In genomic region chr18:9102391-9103216, GRCh38 we compare ENCODE assay signal across 8 cellular contexts. TPM values are rescaled to one million over a fixed set of nuclear protein-coding genes. Genes with fewer than 3 reads are reported as not detected.
A peak's percentile ranks its signal among the peaks of the same experiment; 100 is the strongest.
DNase-seq lines count a peak whose midpoint lies in the region; ATAC-seq and TF ChIP-seq lines count a peak whose summit lies in the region.

NDUFV2 (plus strand) TSS chr18:9102699; CDS start chr18:9102744, 45 bp downstream.

- TF ChIP-seq CTCF in fibroblast of pulmonary artery (IDR thresholded peaks at IDR 0.05; ENCODE audit: low read length, missing control alignments) = no peak

- in situ Hi-C loops in HAP-1 (cut with MboI; ENCODE audit: low sequenced_read_pairs) = no loop called here

- no peaks in the 10 kb centered on the region for H3K9me3 ChIP-seq in ES-I3 (ENCODE audit: control insufficient read depth, insufficient read depth, low read length)
- H3K9me3 ChIP-seq in HAP-1 = no peaks in the 10 kb centered on the region
- H3K9me3 ChIP-seq in MG63 = no peaks in the 10 kb centered on the region

- peak within 1 kb of the TSS; percentile 95 to 98 for H3K27ac Mint-ChIP-seq in natural killer cell treated with Interleukin-12 subunit alpha and Interleukin-12 subunit beta and Interleukin-15 and Interleukin-18, amount 100 ng/mL, for 72 hours

- H3K36me3 ChIP-seq in ES-I3 (ENCODE audit: insufficient read depth, low read length) (no peaks in the 10 kb centered on the region), HAP-1 (replicated peaks) (0 out of 2 replicates have a peak, but pooled peaks cover 4% of the 10 kb centered on the region), MG63 (peaks cover 29% of the 10 kb centered on the region)

- H3K4me3 Mint-ChIP-seq in natural killer cell treated with Interleukin-12 subunit alpha and Interleukin-12 subunit beta and Interleukin-15 and Interleukin-18, amount 100 ng/mL, for 72 hours = peak within 1 kb of the TSS; percentile 90

- H3K4me1 ChIP-seq in ES-I3 (ENCODE audit: insufficient read depth, low read length) = peaks cover 30% of the 10 kb centered on the region
- peaks cover 58% of the 10 kb centered on the region for H3K4me1 ChIP-seq in HAP-1

- no peaks in the 10 kb centered on the region for H3K9me3 Mint-ChIP-seq in natural killer cell treated with Interleukin-12 subunit alpha and Interleukin-12 subunit beta and Interleukin-15 and Interleukin-18, amount 100 ng/mL, for 72 hours

- H3K27me3 Mint-ChIP-seq in natural killer cell treated with Interleukin-12 subunit alpha and Interleukin-12 subunit beta and Interleukin-15 and Interleukin-18, amount 100 ng/mL, for 72 hours = no peaks in the 10 kb centered on the region

- peak within 1 kb of the TSS; percentile 100 for H3K9ac ChIP-seq in ES-I3 (ENCODE audit: low read depth, low read length)

- H3K36me3 Mint-ChIP-seq in natural killer cell treated with Interleukin-12 subunit alpha and Interleukin-12 subunit beta and Interleukin-15 and Interleukin-18, amount 100 ng/mL, for 72 hours = peaks cover 40% of the 10 kb centered on the region

- peaks cover 58 to 61% of the 10 kb centered on the region in 2 donors for H3K4me1 Mint-ChIP-seq in natural killer cell treated with Interleukin-12 subunit alpha and Interleukin-12 subunit beta and Interleukin-15 and Interleukin-18, amount 100 ng/mL, for 72 hours (ENCODE audit: low read depth in 2 of 2)

- peak; percentile 97 to 98 for ATAC-seq in natural killer cell treated with Interleukin-12 subunit alpha and Interleukin-12 subunit beta and Interleukin-15 and Interleukin-18, amount 100 ng/mL, for 72 hours

- DNase-seq in HAP-1 (ENCODE audit: low spot score in 2 of 2) = peak; percentile 88 to 98
- peak; percentile 96 for DNase-seq in MG63
- peak; percentile 85 to 94 for DNase-seq in SHP77 (lab: John Stamatoyannopoulos, UW)
- DNase-seq in activated effector memory CD4-positive, alpha-beta T cell treated with Interleukin-2 at 50 U/mL for 16 hours = peak; percentile 98
- peak; percentile 95 for DNase-seq in fibroblast of pulmonary artery (ENCODE audit: low read depth)
- peak; percentile 100 for DNase-seq in natural killer cell treated with Interleukin-12 subunit alpha and Interleukin-12 subunit beta and Interleukin-15 and Interleukin-18, amount 100 ng/mL, for 72 hours (ENCODE audit: low spot score)
- peak; percentile 96 for DNase-seq in stimulated activated naive CD4-positive, alpha-beta T cell treated with Interleukin-2 at 50 U/mL for 16 hours (lab: John Stamatoyannopoulos, UW)

- H3K4me3 ChIP-seq in HAP-1 (peak within 1 kb of the TSS; percentile 76), MG63 (peak within 1 kb of the TSS; percentile 85), fibroblast of pulmonary artery (replicated peaks; ENCODE audit: low read depth, low read length) (peak within 1 kb of the TSS; percentile 87)

- H3K27me3 ChIP-seq in HAP-1 (ENCODE audit: low read depth) (no peaks in the 10 kb centered on the region), MG63 (no peaks in the 10 kb centered on the region)

RNA-seq across cellular contexts. Expression of gene NDUFV2, which starts in this region (rescaled TPM):
- 265 and 311 TPM in 2 replicates for total RNA-seq in MG63 (2014; rRNA removed; shearing (Covaris generic); ENCODE audit: low replicate concordance)
- total RNA-seq in natural killer cell treated with Interleukin-12 subunit alpha and Interleukin-12 subunit beta and Interleukin-15 and Interleukin-18, amount 100 ng/mL, for 72 hours = 100 to 1,000 TPM; 276 to 295 TPM

Comparison
In these comparisons a context has a peak if more than half of its experiments do, and no peak if none do; other contexts are left out.
1. Peak in every context shown above with its lines: DNase-seq, ATAC-seq and H3K4me3 ChIP-seq.